In genomic region chr4:71867598-71867997, GRCh38 we compare ENCODE assay signal across 34 cellular contexts.
"Had no signal": no experiment of that assay in that cellular context is flagged by ENCODE, and none has a peak within 500 bp of the region (broad histone marks: within the 10 kb centered on the region; RNA-seq: fewer than 3 reads in every experiment).

No MANE protein-coding gene starts in this region.

- DNase-seq: activated CD4-positive, alpha-beta memory T cell treated with anti-CD3 and anti-CD28 coated beads, Interleukin-2, amount 10 ng/mL, durations not matched to agents 7 days and 5 days; activated CD4-positive, alpha-beta T cell treated with anti-CD3 and anti-CD28 coated beads for 1 hour; activated CD4-positive, alpha-beta T cell treated with anti-CD3 and anti-CD28 coated beads, Interleukin-2, amount 10 ng/mL, durations not matched to agents 7 days and 5 days; activated CD8-positive, alpha-beta memory T cell treated with anti-CD3 and anti-CD28 coated beads, Interleukin-2, amount 50 U/mL, for 48 hours; activated gamma-delta T cell treated with Interleukin-2 at 50 U/mL for 16 hours; activated naive CD4-positive, alpha-beta T cell treated with anti-CD3 and anti-CD28 coated beads, Interleukin-2, amount 50 U/mL, for 16 hours; activated T-cell treated with anti-CD3 and anti-CD28 coated beads, Interleukin-2, amount 50 U/mL, for 24 hours; amniotic stem cell; brain microvascular endothelial cell; central memory CD4-positive, alpha-beta T cell; endodermal cell; esophagus squamous epithelium; heart left ventricle; hypothalamus; left ventricle myocardium inferior; naive thymus-derived CD4-positive, alpha-beta T cell; nucleus accumbens; pancreas; sigmoid colon; small intestine; stimulated activated CD4-positive, alpha-beta T cell treated with anti-CD3 and anti-CD28 coated beads, Interleukin-1b, Interleukin-23, amount 100 ng/mL, for 48 hours; stimulated activated CD4-positive, alpha-beta T cell treated with anti-CD3 and anti-CD28 coated beads, Interleukin-4, amount 100 ng/mL, for 4 hours; stimulated activated CD8-positive, alpha-beta memory T cell treated with anti-CD3 and anti-CD28 coated beads, Interleukin-4, amount 100 ng/mL, for 48 hours; stimulated activated naive CD8-positive, alpha-beta T cell treated with anti-CD3 and anti-CD28 coated beads, Interleukin-15, amount 100 ng/mL, for 72 hours; substantia nigra; T-helper 2 cell; thyroid gland; upper lobe of left lung had no signal

- ATAC-seq: activated T-helper 17 cell treated with anti-CD3 and anti-CD28 coated beads, Interleukin-2, amount 50 U/mL, for 72 hours; heart left ventricle; naive thymus-derived CD4-positive, alpha-beta T cell; stimulated activated memory B cell treated with anti-CD40 and anti-IgM and Interleukin-4, amounts not matched to agents 10 μg/mL and 1 μg/mL and 100 μg/mL, for 72 hours; stimulated activated naive CD8-positive, alpha-beta T cell treated with anti-CD3 and anti-CD28 coated beads, Interleukin-15, amount 100 ng/mL, for 72 hours; WTC11 had no signal

- H3K4me3 ChIP-seq: esophagus squamous epithelium, heart left ventricle, left ventricle myocardium inferior, lung, pancreas, prostate gland, sigmoid colon, thyroid gland, upper lobe of left lung, vagina had no signal
